ENCODE assay signal across 9 cellular contexts in the genomic region with DNA sequence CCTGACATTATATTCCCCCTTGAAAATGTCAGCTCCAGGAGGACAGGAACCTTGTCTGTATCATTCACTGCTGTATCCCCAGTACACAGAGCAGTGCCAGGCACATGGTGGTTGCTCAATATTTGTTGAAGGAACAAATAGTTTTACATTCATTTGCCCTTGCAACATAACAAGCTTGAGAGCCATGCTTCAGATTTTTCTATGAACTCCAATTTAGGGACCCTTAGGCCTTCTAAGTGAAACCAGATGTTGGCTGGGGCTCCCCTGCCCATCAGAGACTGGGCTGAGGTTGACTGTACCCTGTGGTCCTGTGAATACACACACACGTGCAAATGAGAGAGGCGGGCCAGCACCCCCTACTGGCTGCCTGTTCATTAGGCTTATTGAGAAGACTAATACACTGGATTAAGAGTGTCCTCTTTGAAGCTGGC.
DNase-seq lines count a peak whose midpoint lies in the region; ATAC-seq and TF ChIP-seq lines count a peak whose summit lies in the region.
"Had no signal": no experiment of that assay in that cellular context is flagged by ENCODE, and none has a peak within 500 bp of the region (broad histone marks: within the 10 kb centered on the region; RNA-seq: fewer than 3 reads in every experiment).

No MANE protein-coding gene starts in this region.

- no peaks in the 10 kb centered on the region for H3K36me3 ChIP-seq in right lobe of liver
- H3K36me3 ChIP-seq in effector memory CD4-positive, alpha-beta T cell (ENCODE audit: control insufficient read depth, insufficient read depth, low read length), result no peaks in the 10 kb centered on the region
- H3K36me3 ChIP-seq: suprapubic skin had no signal

- intact Hi-C loops in right lobe of liver (cut with DNase I), result no loop called here

- ATAC-seq in HG03139 (IDR thresholded peaks at IDR 0.05; ENCODE audit: unreplicated experiment), result peak; percentile 73
- no peak for ATAC-seq in activated naive CD8-positive, alpha-beta T cell treated with anti-CD3 and anti-CD28 coated beads, Interleukin-2, amount 50 U/mL, for 24 hours
- ATAC-seq in right lobe of liver, result peak; percentile 83 to 94 (median 90)
- ATAC-seq: left colon had no signal

- no peaks in the 10 kb centered on the region for H3K4me1 Mint-ChIP-seq in activated naive CD8-positive, alpha-beta T cell treated with anti-CD3 and anti-CD28 coated beads, Interleukin-2, amount 50 U/mL, for 24 hours

- H3K4me3 ChIP-seq in right lobe of liver, result no peak overlapping the region
- H3K4me3 ChIP-seq in effector memory CD4-positive, alpha-beta T cell (ENCODE audit: insufficient read depth, low read depth, low read length, poor library complexity, severe bottlenecking), result no peak overlapping the region
- H3K4me3 ChIP-seq: suprapubic skin had no signal

- no peak overlapping the region for H3K4me3 Mint-ChIP-seq in activated naive CD8-positive, alpha-beta T cell treated with anti-CD3 and anti-CD28 coated beads, Interleukin-2, amount 50 U/mL, for 24 hours

- DNase-seq in activated naive CD8-positive, alpha-beta T cell treated with anti-CD3 and anti-CD28 coated beads, Interleukin-2, amount 50 U/mL, for 24 hours, result peak; percentile 11
- DNase-seq in right lobe of liver (peak in 2 of 3 donors; percentile 23 to 51), GOT3 (lab: John Stamatoyannopoulos, UW) (no peak), NCI-H2196 treated with DMSO at 0.1 percent for 48 hours (lab: John Stamatoyannopoulos, UW; ENCODE audit: unreplicated experiment) (no peak)
- no peak for DNase-seq in effector memory CD4-positive, alpha-beta T cell

- H3K27me3 Mint-ChIP-seq in activated naive CD8-positive, alpha-beta T cell treated with anti-CD3 and anti-CD28 coated beads, Interleukin-2, amount 50 U/mL, for 24 hours, result no peaks in the 10 kb centered on the region

- TF ChIP-seq POLR2A in right lobe of liver (IDR thresholded peaks at IDR 0.05), result no peak

- H3K36me3 Mint-ChIP-seq in activated naive CD8-positive, alpha-beta T cell treated with anti-CD3 and anti-CD28 coated beads, Interleukin-2, amount 50 U/mL, for 24 hours (ENCODE audit: low read depth), result no peaks in the 10 kb centered on the region

- no peak overlapping the region for H3K27ac ChIP-seq in right lobe of liver
- H3K27ac ChIP-seq in effector memory CD4-positive, alpha-beta T cell (ENCODE audit: insufficient read depth, low read length, poor library complexity, severe bottlenecking), result no peak overlapping the region
- H3K27ac ChIP-seq: suprapubic skin had no signal

- no peaks in the 10 kb centered on the region for H3K9me3 Mint-ChIP-seq in activated naive CD8-positive, alpha-beta T cell treated with anti-CD3 and anti-CD28 coated beads, Interleukin-2, amount 50 U/mL, for 24 hours

- H3K27me3 ChIP-seq in right lobe of liver, result no peaks in the 10 kb centered on the region
- no peaks in the 10 kb centered on the region for H3K27me3 ChIP-seq in effector memory CD4-positive, alpha-beta T cell (replicated peaks; ENCODE audit: control insufficient read depth, insufficient read depth, low read length, poor library complexity, severe bottlenecking)
- H3K27me3 ChIP-seq: suprapubic skin had no signal

- no peaks in the 10 kb centered on the region for H3K9me3 ChIP-seq in right lobe of liver
- H3K9me3 ChIP-seq in effector memory CD4-positive, alpha-beta T cell (ENCODE audit: control insufficient read depth, low read length), result no peaks in the 10 kb centered on the region
- H3K9me3 ChIP-seq: suprapubic skin had no signal

- no peak overlapping the region for H3K27ac Mint-ChIP-seq in activated naive CD8-positive, alpha-beta T cell treated with anti-CD3 and anti-CD28 coated beads, Interleukin-2, amount 50 U/mL, for 24 hours

- 60% methylated on average over 2 of the region's 2 CpGs for WGBS in right lobe of liver (ENCODE audit: insufficient coverage, low coverage, low lambda C conversion rate, missing lambda C conversion rate)

- no peaks in the 10 kb centered on the region for H3K4me1 ChIP-seq in right lobe of liver
- H3K4me1 ChIP-seq in effector memory CD4-positive, alpha-beta T cell (ENCODE audit: control insufficient read depth, insufficient read depth, low read length, poor library complexity, severe bottlenecking), result no peaks in the 10 kb centered on the region
- H3K4me1 ChIP-seq: suprapubic skin had no signal

- TF ChIP-seq CTCF in GM12872 (IDR thresholded peaks at IDR 0.05; ENCODE audit: insufficient read depth, low read depth, low read length) (peak; percentile 54), right lobe of liver (IDR thresholded peaks at IDR 0.05) (peak; percentile 18 to 35 (median 26))

Comparison
In these comparisons a context has a peak if more than half of its experiments do, and no peak if none do; other contexts are left out.
1. DNase-seq: peak in activated naive CD8-positive, alpha-beta T cell treated with anti-CD3 and anti-CD28 coated beads, Interleukin-2, amount 50 U/mL, for 24 hours (single experiment) and right lobe of liver (2 of 3); none in GOT3 (single experiment), effector memory CD4-positive, alpha-beta T cell (0 of 3) and NCI-H2196 treated with DMSO at 0.1 percent for 48 hours (single experiment).